Comparison of ENCODE assay signal across 27 cellular contexts in the genomic region with DNA sequence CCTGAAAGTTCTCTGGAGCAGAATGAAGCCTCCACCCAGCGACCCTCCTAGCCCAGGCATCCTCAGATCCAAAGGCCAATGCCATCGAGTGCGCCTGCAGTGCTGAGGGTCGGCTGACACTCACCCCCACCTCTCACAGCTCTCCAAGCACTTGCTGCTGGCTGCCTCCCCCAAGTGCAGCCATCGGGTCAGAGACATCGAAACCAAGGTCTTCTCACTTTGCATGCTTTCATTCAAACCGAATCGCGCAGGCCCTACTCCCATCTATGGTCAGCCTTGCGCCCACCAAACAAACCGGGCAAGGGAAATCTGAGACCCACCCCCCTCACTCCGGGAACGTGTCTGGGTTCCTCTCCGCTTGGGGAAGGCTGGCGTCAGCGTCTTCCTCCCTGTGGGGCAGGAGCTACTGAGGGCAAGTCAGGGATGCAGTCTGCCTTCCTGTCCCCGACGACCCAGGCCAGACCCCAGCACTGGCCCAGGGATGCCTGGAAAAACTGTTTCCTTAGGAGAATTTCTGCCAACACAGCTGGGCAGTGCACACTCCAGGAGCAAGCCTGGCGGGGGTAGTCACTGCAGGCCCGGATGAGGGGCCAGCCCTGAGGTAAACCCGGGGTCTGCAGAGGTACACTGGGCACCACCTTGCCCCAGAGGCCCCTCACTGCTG. TPM values are rescaled to one million over a fixed set of nuclear protein-coding genes. Genes with fewer than 3 reads are reported as not detected.
DNase-seq lines count a peak whose midpoint lies in the region; ATAC-seq and TF ChIP-seq lines count a peak whose summit lies in the region.
"Had no signal": no experiment of that assay in that cellular context is flagged by ENCODE, and none has a peak within 500 bp of the region (broad histone marks: within the 10 kb centered on the region; RNA-seq: fewer than 3 reads in every experiment).

No MANE protein-coding gene starts in this region.

- H3K36me3 Mint-ChIP-seq in GM23338 (ENCODE audit: low read depth) = peaks cover 11% of the 10 kb centered on the region; the same call in 2 of the 3 replicates
- H3K36me3 Mint-ChIP-seq in HFFc6 (ENCODE audit: low read depth) = no peaks in the 10 kb centered on the region
- H3K36me3 Mint-ChIP-seq: activated naive CD8-positive, alpha-beta T cell treated with anti-CD3 and anti-CD28 coated beads, Interleukin-2, amount 10 ng/mL, durations not matched to agents 7 days and 5 days; CD4-positive, CD25-positive, alpha-beta regulatory T cell; naive thymus-derived CD8-positive, alpha-beta T cell; stimulated activated memory B cell treated with anti-CD40 and anti-IgM and Interleukin-4, amounts not matched to agents 10 μg/mL and 1 μg/mL and 100 μg/mL, for 72 hours had no signal

- H3K79me2 ChIP-seq in GM23338 (replicated peaks; ENCODE audit: insufficient read depth) = no peaks in the 10 kb centered on the region

- intact Hi-C loops in lower lobe of right lung (cut with DNase I) = no loop called here
- intact Hi-C loops in left ventricle myocardium inferior (cut with micrococcal nuclease) = no loop called here

- peaks cover 57% of the 10 kb centered on the region for H3K27me3 ChIP-seq in GM23338 (ENCODE audit: insufficient read depth)
- H3K27me3 ChIP-seq in RWPE2 (ENCODE audit: insufficient read depth, poor library complexity, severe bottlenecking) = no peaks in the 10 kb centered on the region
- H3K27me3 ChIP-seq in iPS-18a (ENCODE audit: control insufficient read depth, insufficient read depth, low read length) = peaks cover 98% of the 10 kb centered on the region
- peaks cover 76% of the 10 kb centered on the region for H3K27me3 ChIP-seq in lower lobe of right lung (ENCODE audit: low read depth)
- peaks cover 100% of the 10 kb centered on the region for H3K27me3 ChIP-seq in left ventricle myocardium inferior (ENCODE audit: low read depth)

- H3K27ac ChIP-seq in GM23338 (ENCODE audit: low read depth) (no peak overlapping the region), RWPE2 (ENCODE audit: poor library complexity, severe bottlenecking) (peak overlapping the region; percentile 86), iPS-18a (ENCODE audit: low read length) (no peak overlapping the region), lower lobe of right lung (no peak overlapping the region), left ventricle myocardium inferior (replicated peaks) (no peak overlapping the region)
- H3K27ac ChIP-seq: pancreas, SJSA1 had no signal

- H3K9ac ChIP-seq in iPS-18a (ENCODE audit: low read length) = no peak overlapping the region

- peak overlapping the region; percentile 82 for H3K4me2 ChIP-seq in GM23338

- no peaks in the 10 kb centered on the region for H3K36me3 ChIP-seq in GM23338 (ENCODE audit: insufficient read depth)
- no peaks in the 10 kb centered on the region for H3K36me3 ChIP-seq in RWPE2 (ENCODE audit: low read depth)
- H3K36me3 ChIP-seq in iPS-18a (ENCODE audit: control insufficient read depth, low read depth, low read length) = no peaks in the 10 kb centered on the region
- H3K36me3 ChIP-seq in lower lobe of right lung = no peaks in the 10 kb centered on the region
- no peaks in the 10 kb centered on the region for H3K36me3 ChIP-seq in left ventricle myocardium inferior
- H3K36me3 ChIP-seq: pancreas, SJSA1 had no signal

- H3F3A ChIP-seq in GM23338 (replicated peaks; ENCODE audit: low read depth) = no peaks in the 10 kb centered on the region

- H3K9me2 ChIP-seq in GM23338 (ENCODE audit: insufficient read depth) = no peaks in the 10 kb centered on the region

- ATAC-seq in GM23338 = no peak
- no peak for ATAC-seq in RWPE2 (ENCODE audit: low read depth)
- ATAC-seq in lower lobe of right lung = no peak
- ATAC-seq: effector memory CD8-positive, alpha-beta T cell; naive thymus-derived CD8-positive, alpha-beta T cell; pancreas; stimulated activated memory B cell treated with anti-CD40 and anti-IgM and Interleukin-4, amounts not matched to agents 10 μg/mL and 1 μg/mL and 100 μg/mL, for 72 hours had no signal

- H2AFZ ChIP-seq in GM23338 = no peak overlapping the region

- H3K27me3 Mint-ChIP-seq in GM23338 (ENCODE audit: insufficient read depth, low read depth, poor library complexity) (peaks cover 71% of the 10 kb centered on the region), HFFc6 (ENCODE audit: insufficient read depth) (peaks cover 24% of the 10 kb centered on the region)

- no peak overlapping the region for H3K4me3 Mint-ChIP-seq in GM23338
- no peak overlapping the region for H3K4me3 Mint-ChIP-seq in HFFc6
- H3K4me3 Mint-ChIP-seq: activated B cell treated with CpG ODN at 0.5 μM for 24 hours; activated naive CD8-positive, alpha-beta T cell treated with anti-CD3 and anti-CD28 coated beads, Interleukin-2, amount 10 ng/mL, durations not matched to agents 7 days and 5 days; activated T-cell treated with anti-CD3 and anti-CD28 coated beads, Interleukin-2, amount 50 U/mL, for 24 hours; CD4-positive, CD25-positive, alpha-beta regulatory T cell; central memory CD8-positive, alpha-beta T cell had no signal

- H3K4me3 ChIP-seq in GM23338 (no peak overlapping the region), RWPE2 (ENCODE audit: severe bottlenecking) (no peak overlapping the region), iPS-18a (ENCODE audit: low read length) (peak overlapping the region; percentile 47), lower lobe of right lung (no peak overlapping the region), left ventricle myocardium inferior (no peak overlapping the region)
- H3K4me3 ChIP-seq: pancreas, SJSA1 had no signal

- no peak for TF ChIP-seq CTCF in GM23338 (conservative IDR thresholded peaks at IDR 0.05; ENCODE audit: low read depth in 2 of 2)
- TF ChIP-seq CTCF in RWPE2 (IDR thresholded peaks at IDR 0.05; ENCODE audit: poor library complexity, severe bottlenecking) = no peak
- TF ChIP-seq CTCF in HFFc6 (IDR thresholded peaks at IDR 0.05) = no peak
- TF ChIP-seq CTCF in lower lobe of right lung (IDR thresholded peaks at IDR 0.05) = no peak
- TF ChIP-seq CTCF in left ventricle myocardium inferior (IDR thresholded peaks at IDR 0.05; ENCODE audit: borderline replicate concordance) = no peak

- peaks cover 19% of the 10 kb centered on the region for H3K9me3 Mint-ChIP-seq in GM23338
- no peaks in the 10 kb centered on the region for H3K9me3 Mint-ChIP-seq in HFFc6
- H3K9me3 Mint-ChIP-seq: activated B cell treated with CpG ODN at 0.5 μM for 24 hours; activated naive CD8-positive, alpha-beta T cell treated with anti-CD3 and anti-CD28 coated beads, Interleukin-2, amount 10 ng/mL, durations not matched to agents 7 days and 5 days; activated T-cell treated with anti-CD3 and anti-CD28 coated beads, Interleukin-2, amount 50 U/mL, for 24 hours; central memory CD8-positive, alpha-beta T cell; effector memory CD8-positive, alpha-beta T cell; naive thymus-derived CD8-positive, alpha-beta T cell; stimulated activated memory B cell treated with anti-CD40 and anti-IgM and Interleukin-4, amounts not matched to agents 10 μg/mL and 1 μg/mL and 100 μg/mL, for 72 hours had no signal

- H3K27ac Mint-ChIP-seq in GM23338 = no peak overlapping the region
- H3K27ac Mint-ChIP-seq in HFFc6 = no peak overlapping the region
- H3K27ac Mint-ChIP-seq: activated B cell treated with CpG ODN at 0.5 μM for 24 hours; activated naive CD8-positive, alpha-beta T cell treated with anti-CD3 and anti-CD28 coated beads, Interleukin-2, amount 10 ng/mL, durations not matched to agents 7 days and 5 days; activated T-cell treated with anti-CD3 and anti-CD28 coated beads, Interleukin-2, amount 50 U/mL, for 24 hours; CD4-positive, CD25-positive, alpha-beta regulatory T cell; effector memory CD8-positive, alpha-beta T cell; naive thymus-derived CD8-positive, alpha-beta T cell; stimulated activated memory B cell treated with anti-CD40 and anti-IgM and Interleukin-4, amounts not matched to agents 10 μg/mL and 1 μg/mL and 100 μg/mL, for 72 hours had no signal

- H4K20me1 ChIP-seq in GM23338 (replicated peaks; ENCODE audit: insufficient read depth) = peaks cover 4% of the 10 kb centered on the region; the same call in 1 of the 2 replicates

- peaks cover 10% of the 10 kb centered on the region for H3K4me1 ChIP-seq in GM23338 (ENCODE audit: insufficient read depth)
- H3K4me1 ChIP-seq in RWPE2 (ENCODE audit: insufficient read depth, poor library complexity, severe bottlenecking) = peaks cover 30% of the 10 kb centered on the region
- peaks cover 32% of the 10 kb centered on the region for H3K4me1 ChIP-seq in iPS-18a (ENCODE audit: control insufficient read depth, low read depth, low read length)
- peaks cover 13% of the 10 kb centered on the region for H3K4me1 ChIP-seq in lower lobe of right lung
- peaks cover 20% of the 10 kb centered on the region for H3K4me1 ChIP-seq in left ventricle myocardium inferior
- H3K4me1 ChIP-seq: pancreas had no signal

- peaks cover 25% of the 10 kb centered on the region for H3K4me1 Mint-ChIP-seq in GM23338
- H3K4me1 Mint-ChIP-seq in HFFc6 (ENCODE audit: low read depth) = peaks cover 29% of the 10 kb centered on the region
- H3K4me1 Mint-ChIP-seq: activated naive CD8-positive, alpha-beta T cell treated with anti-CD3 and anti-CD28 coated beads, Interleukin-2, amount 10 ng/mL, durations not matched to agents 7 days and 5 days; central memory CD8-positive, alpha-beta T cell had no signal

- H3K9me3 ChIP-seq in RWPE2 (ENCODE audit: severe bottlenecking) = no peaks in the 10 kb centered on the region
- H3K9me3 ChIP-seq in iPS-18a (ENCODE audit: control insufficient read depth, low read depth, low read length) = no peaks in the 10 kb centered on the region
- H3K9me3 ChIP-seq in lower lobe of right lung = no peaks in the 10 kb centered on the region
- H3K9me3 ChIP-seq in left ventricle myocardium inferior (replicated peaks) = no peaks in the 10 kb centered on the region
- H3K9me3 ChIP-seq: pancreas had no signal

- DNase-seq in GM23338 (ENCODE audit: low spot score) (no peak), RWPE2 (ENCODE audit: low spot score) (no peak), HFFc6 (no peak), NOMO-1 treated with DMSO at 0.1 percent for 48 hours (lab: John Stamatoyannopoulos, UW; ENCODE audit: unreplicated experiment) (no peak), lower lobe of right lung (no peak), left ventricle myocardium inferior (no peak)
- DNase-seq: activated B cell treated with CpG ODN at 0.5 μM for 24 hours; activated CD4-positive, alpha-beta T cell treated with anti-CD3 and anti-CD28 coated beads, Interleukin-2, amount 50 U/mL, for 1 hour; activated gamma-delta T cell; activated naive CD8-positive, alpha-beta T cell treated with anti-CD3 and anti-CD28 coated beads, Interleukin-2, amount 10 ng/mL, durations not matched to agents 7 days and 5 days; activated T-cell treated with anti-CD3 and anti-CD28 coated beads, Interleukin-2, amount 50 U/mL, for 24 hours; aorta; CD4-positive, CD25-positive, alpha-beta regulatory T cell; effector memory CD8-positive, alpha-beta T cell; GOT3; Karpas-422; naive thymus-derived CD8-positive, alpha-beta T cell; NCI-H146; pancreas; T-helper 1 cell had no signal

TF ChIP-seq in GM23338, 12 proteins besides CTCF, POLR2A, EP300 and RAD21 (continues in another document):
- TF ChIP-seq EZH2 (IDR thresholded peaks at IDR 0.05; ENCODE audit: low read depth, unreplicated experiment) = no peak

RNA-seq across cellular contexts. Expression of a gene that starts 7.0 kb away (rescaled TPM):
- 0.10 and 3.0 TPM in 2 replicates for total RNA-seq in GM23338 (2014; rRNA removed; shearing (Covaris generic))
- 0.17 TPM in 1 of 2 replicates, not detected in the other for polyA plus RNA-seq in GM23338 (2016; fragmentation: Nextera tagmentation; extraction: Ambion mirVana)
- total RNA-seq in HFFc6 (2021; fragmentation: NEBNext Ultra II Directional; extraction: Animal tissue kit (Norgen Biotek cat#: 25700)) = under 1 TPM in 5 of 6 experiments, not detected in 1; 0.07 to 0.14 (median 0.09) TPM
- 6.3 TPM for total RNA-seq in lower lobe of right lung
- not detected for total RNA-seq in left ventricle myocardium inferior
- total RNA-seq: activated B cell treated with CpG ODN at 0.5 μM for 24 hours; activated naive CD8-positive, alpha-beta T cell treated with anti-CD3 and anti-CD28 coated beads, Interleukin-2, amount 10 ng/mL, durations not matched to agents 7 days and 5 days; aorta; CD4-positive, CD25-positive, alpha-beta regulatory T cell; mononuclear cell; naive thymus-derived CD8-positive, alpha-beta T cell; skeletal muscle tissue had no signal
- polyA plus RNA-seq: aorta; CD4-positive, CD25-positive, alpha-beta regulatory T cell; HepG2; naive thymus-derived CD8-positive, alpha-beta T cell had no signal
